1 cellular context compared by ENCODE assay signal in genomic region chr11:8086001-8086479, GRCh38.
TF ChIP-seq lines count a peak whose summit lies in the region.

No MANE protein-coding gene starts in this region.

TF ChIP-seq in H1, 55 proteins besides CTCF, POLR2A, EP300 and RAD21 (continued from another document):
- TF ChIP-seq CHD7 (IDR thresholded peaks at IDR 0.05; ENCODE audit: insufficient replicate concordance, low read length) (no peak), TEAD4 (IDR thresholded peaks at IDR 0.05; ENCODE audit: low read depth, low read length) (no peak), FOSL1 (IDR thresholded peaks at IDR 0.05; ENCODE audit: insufficient read depth, low read depth, low read length) (no peak), YY1 (IDR thresholded peaks at IDR 0.05; ENCODE audit: low read depth, low read length) (no peak), BRCA1 (IDR thresholded peaks at IDR 0.05; ENCODE audit: low read depth, low read length) (no peak), GABPA (IDR thresholded peaks at IDR 0.05; ENCODE audit: borderline replicate concordance, insufficient read depth, low read length) (no peak), CREB1 (IDR thresholded peaks at IDR 0.05) (no peak), TCF12 (IDR thresholded peaks at IDR 0.05; ENCODE audit: low read depth, low read length) (no peak), RBBP5 (IDR thresholded peaks at IDR 0.05; ENCODE audit: borderline replicate concordance, low read depth, low read length) (no peak), POU5F1 (IDR thresholded peaks at IDR 0.05; ENCODE audit: low read depth, low read length) (no peak), BCL11A (IDR thresholded peaks at IDR 0.05; ENCODE audit: low read depth in 2 of 2, low read length in 2 of 2) (no peak)
TF ChIP-seq in H1: peak in this region for 0.
